20 cellular contexts compared by ENCODE assay signal in genomic region chr1:243390315-243390875, GRCh38.
A peak's percentile ranks its signal among the peaks of the same experiment; 100 is the strongest.
DNase-seq lines count a peak whose midpoint lies in the region; ATAC-seq and TF ChIP-seq lines count a peak whose summit lies in the region.
"Had no signal": no experiment of that assay in that cellular context is flagged by ENCODE, and none has a peak within 500 bp of the region (broad histone marks: within the 10 kb centered on the region; RNA-seq: fewer than 3 reads in every experiment).

No MANE protein-coding gene starts in this region.

- no peak overlapping the region for H2BK15ac ChIP-seq in neuronal stem cell (ENCODE audit: low read length)

- H3K9me3 ChIP-seq in neuronal stem cell (replicated peaks in 1 of 2; ENCODE audit: control insufficient read depth in 2 of 2, insufficient read depth in 1 of 2, low read depth in 1 of 2, low read length in 2 of 2): no peaks in the 10 kb centered on the region
- no peaks in the 10 kb centered on the region for H3K9me3 ChIP-seq in T-helper 17 cell (ENCODE audit: control insufficient read depth, low read length, poor library complexity, severe bottlenecking)

- H2BK120ac ChIP-seq in neuronal stem cell (ENCODE audit: low read depth, low read length): no peak overlapping the region

- no peak overlapping the region for H3K23ac ChIP-seq in neuronal stem cell (ENCODE audit: low read depth, low read length, poor library complexity)

- H3K9me3 Mint-ChIP-seq in activated CD4-positive, alpha-beta T cell treated with anti-CD3 and anti-CD28 coated beads, Interleukin-2, amount 10 ng/mL, durations not matched to agents 24 days and 14 days: no peaks in the 10 kb centered on the region
- no peaks in the 10 kb centered on the region for H3K9me3 Mint-ChIP-seq in brain
- H3K9me3 Mint-ChIP-seq: effector memory CD8-positive, alpha-beta T cell; naive thymus-derived CD8-positive, alpha-beta T cell had no signal

- peaks cover 9% of the 10 kb centered on the region for H3K4me1 Mint-ChIP-seq in activated CD4-positive, alpha-beta T cell treated with anti-CD3 and anti-CD28 coated beads, Interleukin-2, amount 10 ng/mL, durations not matched to agents 24 days and 14 days
- H3K4me1 Mint-ChIP-seq in brain: peaks cover 32% of the 10 kb centered on the region
- peaks cover 2% of the 10 kb centered on the region for H3K4me1 Mint-ChIP-seq in T-helper 17 cell
- H3K4me1 Mint-ChIP-seq: B cell had no signal

- H3K14ac ChIP-seq in neuronal stem cell (ENCODE audit: low read length): no peak overlapping the region

- no peak for ATAC-seq in HG03432 (IDR thresholded peaks at IDR 0.05; ENCODE audit: unreplicated experiment)
- no peak for ATAC-seq in GM18867 (IDR thresholded peaks at IDR 0.05; ENCODE audit: unreplicated experiment)
- no peak for ATAC-seq in T-helper 17 cell
- ATAC-seq: effector memory CD8-positive, alpha-beta T cell; HepG2; naive thymus-derived CD8-positive, alpha-beta T cell had no signal

- H4K8ac ChIP-seq in neuronal stem cell (ENCODE audit: low read depth, low read length): no peak overlapping the region

- no peak overlapping the region for H2AFZ ChIP-seq in neuronal stem cell (ENCODE audit: low read length)

- H3K36me3 Mint-ChIP-seq in activated CD4-positive, alpha-beta T cell treated with anti-CD3 and anti-CD28 coated beads, Interleukin-2, amount 10 ng/mL, durations not matched to agents 24 days and 14 days (ENCODE audit: low read depth): peaks cover 1% of the 10 kb centered on the region
- peaks cover 18% of the 10 kb centered on the region for H3K36me3 Mint-ChIP-seq in brain
- no peaks in the 10 kb centered on the region for H3K36me3 Mint-ChIP-seq in T-helper 17 cell (ENCODE audit: low read depth)

- in situ Hi-C loops in G401 (cut with HindIII; ENCODE audit: low sequenced_read_pairs): no loop called here

- H3K4me3 ChIP-seq in neuronal stem cell (ENCODE audit: low read length in 2 of 2): no peak overlapping the region

- H3K27ac Mint-ChIP-seq in activated CD4-positive, alpha-beta T cell treated with anti-CD3 and anti-CD28 coated beads, Interleukin-2, amount 10 ng/mL, durations not matched to agents 24 days and 14 days: peak overlapping the region; percentile 36
- H3K27ac Mint-ChIP-seq in brain (peak overlapping the region in 3 of 5 experiments; percentile 48 to 94 (median 94)), T-helper 17 cell (no peak overlapping the region)
- H3K27ac Mint-ChIP-seq: B cell; effector memory CD8-positive, alpha-beta T cell had no signal

- H3K79me1 ChIP-seq in neuronal stem cell (ENCODE audit: low read depth, low read length): no peaks in the 10 kb centered on the region

- intact Hi-C loops in activated CD4-positive, alpha-beta T cell treated with anti-CD3 and anti-CD28 coated beads, Interleukin-2, amount 10 ng/mL, durations not matched to agents 24 days and 14 days (cut with micrococcal nuclease): no loop called here

- no peak overlapping the region for H3K27ac ChIP-seq in neuronal stem cell (replicated peaks; ENCODE audit: low read length)

- no peak overlapping the region for H2AK5ac ChIP-seq in neuronal stem cell (ENCODE audit: low read depth, low read length)

- H3K9ac ChIP-seq in neuronal stem cell (ENCODE audit: low read depth, low read length, poor library complexity): no peak overlapping the region

- H3K4me1 ChIP-seq in neuronal stem cell (ENCODE audit: control insufficient read depth in 2 of 2, insufficient read depth in 1 of 2, low read depth in 1 of 2, low read length in 2 of 2): peaks cover 7 to 12% of the 10 kb centered on the region in 2 donors

- WGBS in neuronal stem cell (ENCODE audit: extremely low coverage in 2 of 2, insufficient read length in 2 of 2, insufficient replicate concordance in 1 of 2), 2 donors: no CpG with 5 or more reads among the region's 8 CpGs

- H3K18ac ChIP-seq in neuronal stem cell (ENCODE audit: low read length): peak overlapping the region; percentile 33

- no peaks in the 10 kb centered on the region for H3K36me3 ChIP-seq in neuronal stem cell (replicated peaks in 1 of 2; ENCODE audit: control insufficient read depth in 2 of 2, insufficient read depth in 2 of 2, low read length in 2 of 2)

- no peak for DNase-seq in activated CD4-positive, alpha-beta T cell treated with anti-CD3 and anti-CD28 coated beads, Interleukin-2, amount 10 ng/mL, durations not matched to agents 24 days and 14 days
- no peak for DNase-seq in activated CD4-positive, alpha-beta T cell treated with anti-CD3 and anti-CD28 coated beads, Interleukin-2, amount 50 U/mL, for 4 hours
- DNase-seq in G401 (ENCODE audit: low spot score) (peak; percentile 70), neuronal stem cell (ENCODE audit: low spot score) (no peak), T-helper 17 cell (no peak)
- DNase-seq: activated CD4-positive, CD25-positive, alpha-beta regulatory T cell; activated CD8-positive, alpha-beta memory T cell treated with anti-CD3 and anti-CD28 coated beads, Interleukin-2, amount 50 U/mL, for 4 hours; activated naive CD4-positive, alpha-beta T cell treated with Interleukin-2 at 50 U/mL for 16 hours; Calu3; cerebellar nuclear complex; effector memory CD8-positive, alpha-beta T cell; EL; naive thymus-derived CD8-positive, alpha-beta T cell; NCI-H1105 treated with DMSO at 0.1 percent for 48 hours; stimulated activated CD4-positive, alpha-beta T cell treated with anti-CD3 and anti-CD28 coated beads, Interleukin-2, amount 100 ng/mL, for 48 hours had no signal

- no peaks in the 10 kb centered on the region for H3K27me3 ChIP-seq in neuronal stem cell (ENCODE audit: control insufficient read depth in 3 of 3, insufficient read depth in 3 of 3, low read depth in 1 of 3, low read length in 3 of 3)

- TF ChIP-seq CTCF in brain (conservative IDR thresholded peaks at IDR 0.05): no peak

- no peaks in the 10 kb centered on the region for H3K27me3 Mint-ChIP-seq in activated CD4-positive, alpha-beta T cell treated with anti-CD3 and anti-CD28 coated beads, Interleukin-2, amount 10 ng/mL, durations not matched to agents 24 days and 14 days
- H3K27me3 Mint-ChIP-seq in brain (no peaks in the 10 kb centered on the region), T-helper 17 cell (no peaks in the 10 kb centered on the region)
- H3K27me3 Mint-ChIP-seq: B cell; effector memory CD8-positive, alpha-beta T cell; naive thymus-derived CD8-positive, alpha-beta T cell had no signal

- H3K4me2 ChIP-seq in neuronal stem cell (ENCODE audit: insufficient read depth, low read length, poor library complexity, severe bottlenecking): no peak overlapping the region

- no peak overlapping the region for H2BK12ac ChIP-seq in neuronal stem cell (ENCODE audit: low read length)

- H2BK5ac ChIP-seq in neuronal stem cell (ENCODE audit: low read length): no peak overlapping the region

- no peak overlapping the region for H3K4ac ChIP-seq in neuronal stem cell (ENCODE audit: low read length)

- no peak overlapping the region for H4K91ac ChIP-seq in neuronal stem cell (ENCODE audit: low read depth, low read length, poor library complexity)

- H3K4me3 Mint-ChIP-seq in activated CD4-positive, alpha-beta T cell treated with anti-CD3 and anti-CD28 coated beads, Interleukin-2, amount 10 ng/mL, durations not matched to agents 24 days and 14 days: no peak overlapping the region
- H3K4me3 Mint-ChIP-seq in brain: no peak overlapping the region
- no peak overlapping the region for H3K4me3 Mint-ChIP-seq in T-helper 17 cell
- H3K4me3 Mint-ChIP-seq: B cell; effector memory CD8-positive, alpha-beta T cell; naive thymus-derived CD8-positive, alpha-beta T cell had no signal
